Comparison of ENCODE assay signal across 23 cellular contexts in genomic region chr17:35529326-35529725, GRCh38. TPM values are rescaled to one million over a fixed set of nuclear protein-coding genes. Genes with fewer than 3 reads are reported as not detected.
"Had no signal": no experiment of that assay in that cellular context is flagged by ENCODE, and none has a peak within 500 bp of the region (broad histone marks: within the 10 kb centered on the region; RNA-seq: fewer than 3 reads in every experiment).

No MANE protein-coding gene starts in this region.

RNA-seq across cellular contexts. Expression of gene SLFN12L, which starts 8.2 kb away (rescaled TPM):
- total RNA-seq: endothelial cell of umbilical vein, epithelial cell of proximal tubule, foreskin keratinocyte, kidney epithelial cell, occipital lobe had no signal
- polyA plus RNA-seq: endothelial cell of umbilical vein, foreskin keratinocyte, hepatocyte, neural cell had no signal

RNA-seq across cellular contexts. Expression of gene SLFN14, which starts 31.3 kb away (rescaled TPM):
- total RNA-seq: colonic mucosa, endothelial cell of umbilical vein, epithelial cell of proximal tubule, esophagus muscularis mucosa, fibroblast of lung, foreskin keratinocyte, gastroesophageal sphincter, hepatocyte, kidney epithelial cell, left cardiac atrium, lower leg skin, lung microvascular endothelial cell, mesothelial cell of epicardium, mucosa of descending colon, ovary, renal cortical epithelial cell, right cardiac atrium, sigmoid colon, thoracic aorta, tibial nerve had no signal
- polyA plus RNA-seq: endothelial cell of umbilical vein, fibroblast of lung, foreskin keratinocyte, heart left ventricle, hepatocyte, neural cell, ovary, right cardiac atrium, sigmoid colon had no signal
